In the genomic region with DNA sequence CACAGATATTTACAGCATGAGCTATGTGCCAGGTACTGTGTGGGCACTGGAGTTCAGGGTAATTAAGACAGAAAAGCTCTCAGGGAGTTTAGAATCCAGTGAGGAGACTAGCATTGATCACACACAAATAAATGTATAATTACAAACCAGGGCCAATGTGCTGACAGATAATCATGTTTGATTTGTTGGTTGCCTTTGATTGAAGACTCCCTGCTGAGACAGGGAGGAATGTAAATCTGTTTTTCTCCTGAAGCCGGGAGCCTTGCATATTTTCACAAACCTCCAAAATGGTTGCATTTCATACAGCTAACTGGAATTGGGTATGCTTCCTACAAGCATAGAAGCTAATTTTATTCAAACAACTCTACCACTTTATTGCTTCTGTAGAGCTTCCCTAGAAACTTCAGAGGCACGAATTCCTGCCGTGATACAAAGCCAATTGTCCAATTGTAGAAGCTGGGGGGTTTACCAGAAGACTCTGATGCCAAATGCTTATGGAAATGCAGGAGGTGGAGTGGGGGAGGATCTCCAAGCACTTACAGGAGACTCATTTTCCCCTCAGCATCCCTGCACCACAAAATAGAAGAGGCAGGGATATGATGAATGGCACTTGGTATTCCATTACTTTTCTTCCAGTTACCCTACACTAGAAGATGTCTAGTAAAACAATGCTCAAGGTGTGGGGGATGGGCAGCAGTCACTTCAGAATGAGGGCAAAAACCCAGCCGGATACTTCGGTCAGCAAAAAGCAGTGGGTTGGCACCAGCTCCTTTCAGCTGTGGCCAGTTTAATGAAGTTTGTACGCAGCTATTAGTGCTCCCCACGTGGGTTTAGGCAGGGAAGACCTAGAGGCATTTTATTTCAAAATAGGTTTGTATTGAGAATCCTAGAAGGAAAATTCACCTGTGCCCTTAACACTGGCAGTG, we compare ENCODE assay signal across 20 cellular contexts. TPM values are rescaled to one million over a fixed set of nuclear protein-coding genes. Genes with fewer than 3 reads are reported as not detected.
DNase-seq lines count a peak whose midpoint lies in the region; ATAC-seq and TF ChIP-seq lines count a peak whose summit lies in the region.
"Had no signal": no experiment of that assay in that cellular context is flagged by ENCODE, and none has a peak within 500 bp of the region (broad histone marks: within the 10 kb centered on the region; RNA-seq: fewer than 3 reads in every experiment).

No MANE protein-coding gene starts in this region.

- peaks cover 2% of the 10 kb centered on the region for H3K4me1 Mint-ChIP-seq in CD4-positive, alpha-beta T cell (ENCODE audit: low read depth)
- H3K4me1 Mint-ChIP-seq: T-cell had no signal

- no peak for TF ChIP-seq CTCF in CD4-positive, alpha-beta T cell (IDR thresholded peaks at IDR 0.05)

- H3K4me3 Mint-ChIP-seq in CD4-positive, alpha-beta T cell, result no peak overlapping the region
- H3K4me3 Mint-ChIP-seq: T-cell had no signal

- H3K27ac Mint-ChIP-seq in CD4-positive, alpha-beta T cell, result no peak overlapping the region
- H3K27ac Mint-ChIP-seq: T-cell had no signal

- intact Hi-C loops in CD4-positive, alpha-beta T cell (cut with DNase I, micrococcal nuclease), result no loop called here

- H3K27ac ChIP-seq in CD4-positive, alpha-beta T cell (ENCODE audit: low read depth, low read length), result no peak overlapping the region
- H3K27ac ChIP-seq: SK-N-MC had no signal

- POLR2A ChIA-PET in CD4-positive, alpha-beta T cell (lab: Charles Lee), result no interaction called here

- CTCF ChIA-PET in CD4-positive, alpha-beta T cell (lab: Charles Lee), result no interaction called here

- H3K27me3 Mint-ChIP-seq in CD4-positive, alpha-beta T cell, result peaks cover 69% of the 10 kb centered on the region

- H3K27me3 ChIP-seq in CD4-positive, alpha-beta T cell (ENCODE audit: control insufficient read depth, insufficient read depth, low read length), result peaks cover 39% of the 10 kb centered on the region

- H3K4me3 ChIP-seq in iPS-18c (ENCODE audit: insufficient read depth, low read depth, low read length), result peak overlapping the region; percentile 40; the same call in 1 of the 2 replicates
- H3K4me3 ChIP-seq: SK-N-MC had no signal

- H3K36me3 Mint-ChIP-seq in CD4-positive, alpha-beta T cell (ENCODE audit: low read depth), result no peaks in the 10 kb centered on the region
- H3K36me3 Mint-ChIP-seq: T-cell had no signal

- peaks cover 2% of the 10 kb centered on the region for H3K9me3 ChIP-seq in iPS-18c (ENCODE audit: control insufficient read depth, insufficient read depth, low read length)
- no peaks in the 10 kb centered on the region for H3K9me3 ChIP-seq in CD4-positive, alpha-beta T cell (ENCODE audit: control insufficient read depth, low read length)

- ATAC-seq in CD4-positive, alpha-beta T cell (ENCODE audit: poor library complexity), result no peak
- no peak for ATAC-seq in HG03520 (IDR thresholded peaks at IDR 0.05; ENCODE audit: unreplicated experiment)
- ATAC-seq: T-cell had no signal

- H3K9me3 Mint-ChIP-seq in CD4-positive, alpha-beta T cell, result no peaks in the 10 kb centered on the region
- H3K9me3 Mint-ChIP-seq: T-cell had no signal

- DNase-seq in NCI-H82 (lab: John Stamatoyannopoulos, UW), result peak; percentile 7
- no peak for DNase-seq in NCI-H82 treated with DMSO at 0.1 percent for 48 hours (lab: John Stamatoyannopoulos, UW; ENCODE audit: unreplicated experiment)
- DNase-seq in RPMI8226, result peak; percentile 88
- DNase-seq in CD4-positive, alpha-beta T cell, result no peak
- no peak for DNase-seq in stimulated activated CD4-positive, alpha-beta T cell treated with anti-CD3 and anti-CD28 coated beads, Interleukin-15, amount 100 ng/mL, for 24 hours
- no peak for DNase-seq in NCI-H187 (lab: John Stamatoyannopoulos, UW)
- DNase-seq: C1 segment of cervical spinal cord, COR-L47, DMS153, EL, HCEC 1CT, KBM-7, NCI-H1092, NCI-H1694 treated with DMSO at 0.1 percent for 48 hours, NCI-H2171, NCI-H524 treated with DMSO at 0.1 percent for 48 hours, T-cell had no signal

RNA-seq across cellular contexts. Expression of gene MEX3B, which starts 11.3 kb away (rescaled TPM):
- 1 to 10 TPM; 5.4 TPM for total RNA-seq in CD4-positive, alpha-beta T cell

Comparison
In these comparisons a context has a peak if more than half of its experiments do, and no peak if none do; other contexts are left out.
1. DNase-seq: peak in NCI-H82 (single experiment) and RPMI8226 (single experiment); none in NCI-H82 treated with DMSO at 0.1 percent for 48 hours (single experiment), CD4-positive, alpha-beta T cell (0 of 10), stimulated activated CD4-positive, alpha-beta T cell treated with anti-CD3 and anti-CD28 coated beads, Interleukin-15, amount 100 ng/mL, for 24 hours (single experiment) and NCI-H187 (0 of 2).